ENCODE assay signal across 7 cellular contexts in the genomic region with DNA sequence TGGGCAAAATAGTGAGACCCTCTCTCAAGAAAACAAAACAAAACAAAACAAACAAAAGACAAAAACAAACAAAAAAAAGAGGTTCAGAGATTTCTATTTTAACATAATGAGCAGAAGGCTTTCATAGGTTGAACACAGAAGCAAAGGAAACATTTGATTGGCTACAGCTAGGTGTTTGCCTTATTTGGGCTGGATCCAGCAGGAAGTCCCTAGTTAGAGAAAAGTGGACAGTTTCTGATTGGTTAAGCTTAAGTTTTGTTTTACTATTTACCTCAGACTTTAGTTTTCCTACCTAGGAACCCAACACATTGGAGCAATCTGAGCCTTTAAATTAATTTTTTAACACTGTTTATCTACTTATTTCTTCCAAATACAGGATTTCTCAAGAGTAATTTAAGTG.
"Had no signal": no experiment of that assay in that cellular context is flagged by ENCODE, and none has a peak within 500 bp of the region (broad histone marks: within the 10 kb centered on the region; RNA-seq: fewer than 3 reads in every experiment).

No MANE protein-coding gene starts in this region.

- FAIRE-seq: K562 had no signal

- H3K36me3 ChIP-seq: HAP-1 had no signal

- DNase-seq: H7, IMR-90, KG1 had no signal

- H3K27ac ChIP-seq: HL-60 had no signal

- H3K4me3 ChIP-seq: GM23338, HAP-1, K562 had no signal

- H2AFZ ChIP-seq: GM23338 had no signal

- H3K4me2 ChIP-seq: GM23338 had no signal

- H3K9me3 ChIP-seq: HAP-1 had no signal

- ATAC-seq: GM23338, K562 had no signal
